Comparison of ENCODE assay signal across 9 cellular contexts in genomic region chr5:157387683-157388093, GRCh38.
DNase-seq lines count a peak whose midpoint lies in the region; ATAC-seq, FAIRE-seq and TF ChIP-seq lines count a peak whose summit lies in the region.
"Had no signal": no experiment of that assay in that cellular context is flagged by ENCODE, and none has a peak within 500 bp of the region (broad histone marks: within the 10 kb centered on the region; RNA-seq: fewer than 3 reads in every experiment).

No MANE protein-coding gene starts in this region.

- H3K9me3 Mint-ChIP-seq in activated CD4-positive, alpha-beta T cell treated with anti-CD3 and anti-CD28 coated beads for 36 hours (ENCODE audit: low read depth), result no peaks in the 10 kb centered on the region
- no peaks in the 10 kb centered on the region for H3K9me3 Mint-ChIP-seq in glutamatergic neuron (ENCODE audit: unreplicated experiment)

- no peaks in the 10 kb centered on the region for H3K9me1 ChIP-seq in K562 (ENCODE audit: control insufficient read depth, insufficient read depth, low read length)

- whole genome bisulfite sequencing in K562 (ENCODE audit: insufficient coverage, low coverage, missing lambda C conversion rate), result 0% methylated on average over 3 of the region's 3 CpGs
- whole genome bisulfite sequencing in HepG2 (ENCODE audit: low lambda C conversion rate), result 29% methylated on average over 3 of the region's 3 CpGs
- 29 to 48% methylated on average over 3 of the region's 3 CpGs for WGBS in thyroid gland, 2 donors

- H3K4me1 ChIP-seq in K562 (replicated peaks in 1 of 2; ENCODE audit: control insufficient read depth in 2 of 2, insufficient read depth in 2 of 2, low read length in 2 of 2) (no peaks in the 10 kb centered on the region), HepG2 (ENCODE audit: insufficient read depth, low read length) (peaks cover 45% of the 10 kb centered on the region), thyroid gland (peaks cover 17 to 33% of the 10 kb centered on the region in 2 donors)

- TF ChIP-seq EP300 in K562 (IDR thresholded peaks at IDR 0.05; ENCODE audit: low read length), result no peak
- TF ChIP-seq EP300 in HepG2 (IDR thresholded peaks at IDR 0.05; ENCODE audit: low read depth in 2 of 2, low read length in 2 of 2), result no peak
- no peak for TF ChIP-seq EP300 in HepG2 (CRISPR knock-in tag; IDR thresholded peaks at IDR 0.05; ENCODE audit: borderline replicate concordance)

- H3K79me2 ChIP-seq in K562 (ENCODE audit: control insufficient read depth, insufficient read depth, low read length) (no peaks in the 10 kb centered on the region), HepG2 (ENCODE audit: insufficient read depth, low read length) (no peaks in the 10 kb centered on the region)

- FAIRE-seq in K562 (lab: Jason Lieb, UNC) (no peak), HepG2 (lab: Jason Lieb, UNC) (no peak)

- ATAC-seq in activated CD4-positive, alpha-beta T cell treated with anti-CD3 and anti-CD28 coated beads for 36 hours, result no peak
- no peak for ATAC-seq in K562
- no peak for ATAC-seq in HepG2
- no peak for ATAC-seq in HG02884 (IDR thresholded peaks at IDR 0.05; ENCODE audit: unreplicated experiment)

- no peak for DNase-seq in activated CD4-positive, alpha-beta T cell treated with anti-CD3 and anti-CD28 coated beads for 36 hours
- DNase-seq in activated CD4-positive, alpha-beta T cell treated with anti-CD3 and anti-CD28 coated beads for 48 hours, result no peak
- DNase-seq in K562 (ENCODE audit: extremely low read depth in 1 of 4, low spot score in 3 of 4) (no peak), HepG2 (ENCODE audit: low spot score) (peak; percentile 23), thyroid gland (peak in 1 of 2 donors; percentile 25), glutamatergic neuron (no peak), NCI-H1105 (lab: John Stamatoyannopoulos, UW) (no peak)

- H3K27me3 ChIP-seq in K562 (ENCODE audit: control insufficient read depth in 2 of 2, insufficient read depth in 2 of 2, low read length in 2 of 2) (peaks cover 4 to 15% of the 10 kb centered on the region in 2 experiments; a peak in 4 of 5 replicates), HepG2 (ENCODE audit: control insufficient read depth in 1 of 2, insufficient read depth in 2 of 2, low read length in 2 of 2) (no peaks in the 10 kb centered on the region), thyroid gland (no peaks in the 10 kb centered on the region)
- H3K27me3 ChIP-seq: BLaER1 treated with 17β-estradiol and CSF1 and Interleukin-3, amounts not matched to agents 10 nM and 100 nM had no signal

- no peak for TF ChIP-seq CTCF in K562 (IDR thresholded peaks at IDR 0.05 in 2 of 3, conservative IDR thresholded peaks at IDR 0.05 in 1 of 3; ENCODE audit: insufficient read depth in 2 of 3, low read depth in 1 of 3, low read length in 3 of 3)
- no peak for TF ChIP-seq CTCF in HepG2 (CRISPR knock-in tag; IDR thresholded peaks at IDR 0.05)
- TF ChIP-seq CTCF in thyroid gland (IDR thresholded peaks at IDR 0.05), result no peak
- TF ChIP-seq CTCF in glutamatergic neuron (IDR thresholded peaks at IDR 0.05; ENCODE audit: partially characterized antibody, unreplicated experiment), result no peak

- H3K36me3 Mint-ChIP-seq in activated CD4-positive, alpha-beta T cell treated with anti-CD3 and anti-CD28 coated beads for 36 hours (ENCODE audit: low read depth), result peaks cover 68% of the 10 kb centered on the region
- peaks cover 15% of the 10 kb centered on the region for H3K36me3 Mint-ChIP-seq in glutamatergic neuron (ENCODE audit: unreplicated experiment)

- CTCF ChIA-PET in activated CD4-positive, alpha-beta T cell treated with anti-CD3 and anti-CD28 coated beads for 36 hours (lab: Charles Lee), result interaction anchor here (0.6 to 1.3 kb wide), 3 partner anchors 44 to 90 kb away, joined by 3 to 7 read pairs (median 3); no protein-coding TSS in a partner anchor
- CTCF ChIA-PET in K562 (lab: Yijun Ruan, JAX; ENCODE audit: low intra/inter-chr PET ratio), result no interaction called here
- CTCF ChIA-PET in HepG2 (lab: Yijun Ruan, JAX; ENCODE audit: low intra/inter-chr PET ratio, low total read pairs), result no interaction called here

- peak overlapping the region; percentile 32 for H3K27ac Mint-ChIP-seq in activated CD4-positive, alpha-beta T cell treated with anti-CD3 and anti-CD28 coated beads for 36 hours
- no peak overlapping the region for H3K27ac Mint-ChIP-seq in glutamatergic neuron (ENCODE audit: unreplicated experiment)

- H3K36me3 ChIP-seq in K562 (ENCODE audit: control insufficient read depth, insufficient read depth, low read length), result no peaks in the 10 kb centered on the region
- peaks cover 2 to 27% of the 10 kb centered on the region in 2 experiments; a peak in 3 of 5 replicates for H3K36me3 ChIP-seq in HepG2 (replicated peaks in 1 of 2; ENCODE audit: control insufficient read depth in 1 of 2, insufficient read depth in 2 of 2, low read length in 2 of 2)
- no peaks in the 10 kb centered on the region for H3K36me3 ChIP-seq in thyroid gland

- BruUV-seq in K562 (replicated peaks; lab: Mats Ljungman, UMichigan) (no TSS peak), HepG2 (replicated peaks; lab: Mats Ljungman, UMichigan) (no TSS peak)

- H3K27ac ChIP-seq in K562 (ENCODE audit: extremely low read depth, low read depth, low read length) (no peak overlapping the region), HepG2 (ENCODE audit: extremely low read length, insufficient read depth, low read length) (no peak overlapping the region), thyroid gland (peak overlapping the region in 2 of 3 donors; percentile 13 to 71)
- H3K27ac ChIP-seq: BLaER1 treated with 17β-estradiol and CSF1 and Interleukin-3, amounts not matched to agents 10 nM and 100 nM had no signal

- no peak for TF ChIP-seq RAD21 in K562 (CRISPR knock-in tag; conservative IDR thresholded peaks at IDR 0.05 in 1 of 2, IDR thresholded peaks at IDR 0.05 in 1 of 2)
- no peak for TF ChIP-seq RAD21 in HepG2 (CRISPR knock-in tag; IDR thresholded peaks at IDR 0.05)

- H3K9ac ChIP-seq in K562 (ENCODE audit: insufficient read depth in 1 of 2, low read depth in 2 of 2, low read length in 2 of 2), result no peak overlapping the region
- no peak overlapping the region for H3K9ac ChIP-seq in HepG2 (ENCODE audit: insufficient read depth, low read depth, low read length)

- TF ChIP-seq POLR2A in K562 (conservative IDR thresholded peaks at IDR 0.05) (no peak), HepG2 (IDR thresholded peaks at IDR 0.05; ENCODE audit: insufficient read depth in 1 of 2, low read depth in 2 of 2, low read length in 2 of 2) (no peak), thyroid gland (IDR thresholded peaks at IDR 0.05) (no peak)

- H3K9me3 ChIP-seq in K562 (replicated peaks; ENCODE audit: control insufficient read depth, insufficient read depth, low read depth, low read length) (no peaks in the 10 kb centered on the region), HepG2 (ENCODE audit: low read length) (no peaks in the 10 kb centered on the region), thyroid gland (no peaks in the 10 kb centered on the region)
- H3K9me3 ChIP-seq: BLaER1 treated with 17β-estradiol and CSF1 and Interleukin-3, amounts not matched to agents 10 nM and 100 nM had no signal

- H3K4me3 Mint-ChIP-seq in activated CD4-positive, alpha-beta T cell treated with anti-CD3 and anti-CD28 coated beads for 36 hours, result no peak overlapping the region
- no peak overlapping the region for H3K4me3 Mint-ChIP-seq in glutamatergic neuron (ENCODE audit: unreplicated experiment)

- H2AFZ ChIP-seq in K562 (ENCODE audit: low read depth, low read length) (no peak overlapping the region), HepG2 (ENCODE audit: low read length) (no peak overlapping the region)

- POLR2A ChIA-PET in activated CD4-positive, alpha-beta T cell treated with anti-CD3 and anti-CD28 coated beads for 36 hours (lab: Charles Lee), result no interaction called here
- POLR2A ChIA-PET in K562 (lab: Yijun Ruan, JAX), result interaction anchor here (0.7 to 1.4 kb wide), 2 partner anchors 18 to 278 kb away, joined by 3 to 4 read pairs; no protein-coding TSS in a partner anchor
- POLR2A ChIA-PET in HepG2 (lab: Yijun Ruan, JAX), result no interaction called here

- intact Hi-C loops in activated CD4-positive, alpha-beta T cell treated with anti-CD3 and anti-CD28 coated beads for 36 hours (cut with DNase I, micrococcal nuclease), result no loop called here
- intact Hi-C loops in K562 (cut with micrococcal nuclease), result no loop called here
- intact Hi-C loops in HepG2 (cut with micrococcal nuclease; ENCODE audit: unreplicated experiment), result no loop called here
- intact Hi-C loops in thyroid gland (cut with DNase I), result no loop called here

- H3K4me3 ChIP-seq in K562 (no peak overlapping the region), HepG2 (replicated peaks in 1 of 3; ENCODE audit: insufficient read depth in 1 of 3, low read depth in 2 of 3, low read length in 3 of 3) (no peak overlapping the region), thyroid gland (replicated peaks in 1 of 3) (no peak overlapping the region)
- H3K4me3 ChIP-seq: BLaER1 treated with 17β-estradiol and CSF1 and Interleukin-3, amounts not matched to agents 10 nM and 100 nM had no signal

- H3K4me1 Mint-ChIP-seq in activated CD4-positive, alpha-beta T cell treated with anti-CD3 and anti-CD28 coated beads for 36 hours, result peaks cover 24% of the 10 kb centered on the region
- H3K4me1 Mint-ChIP-seq in glutamatergic neuron (ENCODE audit: low read depth, unreplicated experiment), result peaks cover 5% of the 10 kb centered on the region

- H3K4me2 ChIP-seq in K562 (ENCODE audit: insufficient read depth, low read length), result no peak overlapping the region
- no peak overlapping the region for H3K4me2 ChIP-seq in HepG2 (ENCODE audit: low read depth, low read length)

- no peaks in the 10 kb centered on the region for H3K27me3 Mint-ChIP-seq in activated CD4-positive, alpha-beta T cell treated with anti-CD3 and anti-CD28 coated beads for 36 hours
- H3K27me3 Mint-ChIP-seq in glutamatergic neuron (ENCODE audit: unreplicated experiment), result no peaks in the 10 kb centered on the region

- in situ Hi-C loops in K562 (cut with MboI) (no loop called here), HepG2 (cut with HindIII; ENCODE audit: extremely low pct_ligation_motif_present, low pct_unique_long_range_greater_than_20kb) (no loop called here)

- H4K20me1 ChIP-seq in K562 (replicated peaks; ENCODE audit: control insufficient read depth, insufficient read depth, low read length) (no peaks in the 10 kb centered on the region), HepG2 (ENCODE audit: insufficient read depth, low read length) (no peaks in the 10 kb centered on the region)
- H4K20me1 ChIP-seq: BLaER1 treated with 17β-estradiol and CSF1 and Interleukin-3, amounts not matched to agents 10 nM and 100 nM had no signal

TF ChIP-seq in K562, 482 proteins besides CTCF, POLR2A, EP300 and RAD21 (continues in another document):
- no peak for TF ChIP-seq ZNF212 (CRISPR knock-in tag; IDR thresholded peaks at IDR 0.05)
- TF ChIP-seq RFX1 (IDR thresholded peaks at IDR 0.05), result peak; percentile 70
- no peak for TF ChIP-seq ZNF282 (CRISPR knock-in tag; IDR thresholded peaks at IDR 0.05)

TF ChIP-seq in HepG2, 621 proteins besides CTCF, POLR2A, EP300 and RAD21 (continues in another document):
- TF ChIP-seq DBP (CRISPR knock-in tag; IDR thresholded peaks at IDR 0.05; ENCODE audit: not compliant biosample characterization), result no peak

Comparison
In these comparisons a context has a peak if more than half of its experiments do, and no peak if none do; other contexts are left out.
1. H3K27ac ChIP-seq: peak in thyroid gland (2 of 3); none in K562 (single experiment) and HepG2 (single experiment).